16 cellular contexts compared by ENCODE assay signal in the genomic region with DNA sequence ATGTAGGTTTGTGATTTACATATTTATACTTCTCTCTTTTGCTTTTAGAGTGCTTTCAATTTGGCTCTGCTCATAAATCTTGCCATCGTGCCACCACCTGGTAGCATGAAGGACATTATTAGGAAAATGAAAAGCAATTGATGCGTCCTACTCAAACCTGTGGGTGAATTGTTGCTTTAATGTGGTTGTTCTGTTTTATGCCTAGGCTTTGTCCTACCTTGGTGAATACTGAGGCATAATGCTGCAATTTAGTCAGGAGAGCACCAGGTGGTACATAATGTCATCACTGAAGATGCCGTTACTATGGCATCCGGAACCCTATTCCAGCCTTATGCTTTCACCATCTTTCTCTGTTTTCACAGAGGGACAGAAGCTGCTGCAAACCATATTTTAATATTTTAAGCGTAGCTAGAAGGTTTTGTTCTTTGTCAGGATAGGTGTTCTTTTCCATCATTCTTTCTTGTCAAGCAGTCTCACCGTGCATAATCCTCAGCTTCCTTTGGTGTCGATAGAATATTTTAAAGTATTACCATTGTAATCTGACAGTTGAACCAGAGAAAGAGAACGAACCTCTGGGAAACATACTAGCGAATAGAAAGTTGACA.
"Had no signal": no experiment of that assay in that cellular context is flagged by ENCODE, and none has a peak within 500 bp of the region (broad histone marks: within the 10 kb centered on the region; RNA-seq: fewer than 3 reads in every experiment).

No MANE protein-coding gene starts in this region.

- DNase-seq: activated gamma-delta T cell treated with Interleukin-2 at 50 U/mL for 16 hours; activated T-cell treated with anti-CD3 and anti-CD28 coated beads, Interleukin-2, amount 50 U/mL, for 1 hour; adrenal gland; colonic mucosa; dorsolateral prefrontal cortex; glutamatergic neuron; kidney glomerular epithelial cell; left lung; naive thymus-derived CD4-positive, alpha-beta T cell; retina; sigmoid colon; stimulated activated CD4-positive, alpha-beta T cell treated with anti-CD3 and anti-CD28 coated beads, Interleukin-15, amount 100 ng/mL, for 24 hours; stomach had no signal

- ATAC-seq: activated naive CD4-positive, alpha-beta T cell treated with anti-CD3 and anti-CD28 coated beads, Interleukin-2, amount 50 U/mL, for 72 hours; left lung; naive thymus-derived CD4-positive, alpha-beta T cell; stimulated activated memory B cell treated with anti-CD40 and anti-IgM and Interleukin-4, amounts not matched to agents 10 μg/mL and 1 μg/mL and 100 μg/mL, for 72 hours; WTC11 had no signal
